In genomic region chr2:5694016-5694690, GRCh38 we compare ENCODE assay signal across 10 cellular contexts. TPM values are rescaled to one million over a fixed set of nuclear protein-coding genes. Genes with fewer than 3 reads are reported as not detected.
DNase-seq lines count a peak whose midpoint lies in the region; ATAC-seq and TF ChIP-seq lines count a peak whose summit lies in the region.
"Had no signal": no experiment of that assay in that cellular context is flagged by ENCODE, and none has a peak within 500 bp of the region (broad histone marks: within the 10 kb centered on the region; RNA-seq: fewer than 3 reads in every experiment).

No MANE protein-coding gene starts in this region.

- peaks cover 9% of the 10 kb centered on the region for H3K36me3 Mint-ChIP-seq in activated T-helper 1 cell treated with anti-CD3 and anti-CD28 coated beads, Interleukin-12 subunit alpha, Interleukin-12 subunit beta, Interleukin-2, Interleukin-4 antibody, amounts not matched to agents 30 ng/mL and 10 ng/mL and 1 ng/mL, durations not matched to agents 14 hours and 24 hours and 36 hours (ENCODE audit: low read depth)
- peaks cover 9% of the 10 kb centered on the region for H3K36me3 Mint-ChIP-seq in memory B cell

- DNase-seq in BE2C (no peak), memory B cell (ENCODE audit: low spot score in 2 of 2) (no peak), AG20443 (ENCODE audit: low spot score) (no peak), COLO829 (ENCODE audit: low spot score) (no peak)
- no peak for DNase-seq in activated T-helper 1 cell treated with anti-CD3 and anti-CD28 coated beads, Interleukin-12 subunit alpha, Interleukin-12 subunit beta, Interleukin-2, Interleukin-4 antibody, amounts not matched to agents 30 ng/mL and 10 ng/mL and 1 ng/mL, durations not matched to agents 14 hours and 24 hours and 36 hours (ENCODE audit: low spot score)
- no peak for DNase-seq in activated CD4-positive, CD25-positive, alpha-beta regulatory T cell (lab: John Stamatoyannopoulos, UW)

- H3K9me3 ChIP-seq in BE2C (no peaks in the 10 kb centered on the region), HUES6 (ENCODE audit: control insufficient read depth, insufficient read depth, low read depth, low read length) (no peaks in the 10 kb centered on the region)

- H3K36me3 ChIP-seq in BE2C (no peaks in the 10 kb centered on the region), HUES6 (ENCODE audit: control insufficient read depth, insufficient read depth, low read length) (no peaks in the 10 kb centered on the region)

- no peak for TF ChIP-seq CTCF in BE2C (IDR thresholded peaks at IDR 0.05; ENCODE audit: low read depth, low read length)

- no peak overlapping the region for H3K4me3 Mint-ChIP-seq in activated T-helper 1 cell treated with anti-CD3 and anti-CD28 coated beads, Interleukin-12 subunit alpha, Interleukin-12 subunit beta, Interleukin-2, Interleukin-4 antibody, amounts not matched to agents 30 ng/mL and 10 ng/mL and 1 ng/mL, durations not matched to agents 14 hours and 24 hours and 36 hours
- peak overlapping the region; percentile 61 for H3K4me3 Mint-ChIP-seq in memory B cell

- intact Hi-C loops in activated T-helper 1 cell treated with anti-CD3 and anti-CD28 coated beads, Interleukin-12 subunit alpha, Interleukin-12 subunit beta, Interleukin-2, Interleukin-4 antibody, amounts not matched to agents 30 ng/mL and 10 ng/mL and 1 ng/mL, durations not matched to agents 14 hours and 24 hours and 36 hours (cut with micrococcal nuclease), result no loop called here

- peak overlapping the region; percentile 85 for H3K9ac ChIP-seq in HUES6 (ENCODE audit: low read length)
- H3K9ac ChIP-seq: parathyroid adenoma had no signal

- H3K27me3 Mint-ChIP-seq in activated T-helper 1 cell treated with anti-CD3 and anti-CD28 coated beads, Interleukin-12 subunit alpha, Interleukin-12 subunit beta, Interleukin-2, Interleukin-4 antibody, amounts not matched to agents 30 ng/mL and 10 ng/mL and 1 ng/mL, durations not matched to agents 14 hours and 24 hours and 36 hours (ENCODE audit: insufficient read depth), result peaks cover 51% of the 10 kb centered on the region
- H3K27me3 Mint-ChIP-seq in memory B cell, result peaks cover 15% of the 10 kb centered on the region

- peak overlapping the region; percentile 76 for H3K27ac Mint-ChIP-seq in activated T-helper 1 cell treated with anti-CD3 and anti-CD28 coated beads, Interleukin-12 subunit alpha, Interleukin-12 subunit beta, Interleukin-2, Interleukin-4 antibody, amounts not matched to agents 30 ng/mL and 10 ng/mL and 1 ng/mL, durations not matched to agents 14 hours and 24 hours and 36 hours
- peak overlapping the region; percentile 32 for H3K27ac Mint-ChIP-seq in memory B cell

- H3K9me3 Mint-ChIP-seq in activated T-helper 1 cell treated with anti-CD3 and anti-CD28 coated beads, Interleukin-12 subunit alpha, Interleukin-12 subunit beta, Interleukin-2, Interleukin-4 antibody, amounts not matched to agents 30 ng/mL and 10 ng/mL and 1 ng/mL, durations not matched to agents 14 hours and 24 hours and 36 hours, result peaks cover 7% of the 10 kb centered on the region
- peaks cover 4% of the 10 kb centered on the region for H3K9me3 Mint-ChIP-seq in memory B cell

- ATAC-seq in memory B cell (ENCODE audit: low read depth) (no peak), GM19463 (IDR thresholded peaks at IDR 0.05; ENCODE audit: unreplicated experiment) (no peak)
- ATAC-seq: Panc1 had no signal

- H3K4me3 ChIP-seq in BE2C (ENCODE audit: low read depth, low read length) (peak overlapping the region; percentile 33), HUES6 (ENCODE audit: low read depth, low read length) (peak overlapping the region; percentile 91)

- H3K27me3 ChIP-seq in BE2C, result peaks cover 81% of the 10 kb centered on the region
- H3K27me3 ChIP-seq in HUES6 (ENCODE audit: control insufficient read depth, insufficient read depth, low read length), result peaks cover 18% of the 10 kb centered on the region

- no peaks in the 10 kb centered on the region for H3K4me1 Mint-ChIP-seq in activated T-helper 1 cell treated with anti-CD3 and anti-CD28 coated beads, Interleukin-12 subunit alpha, Interleukin-12 subunit beta, Interleukin-2, Interleukin-4 antibody, amounts not matched to agents 30 ng/mL and 10 ng/mL and 1 ng/mL, durations not matched to agents 14 hours and 24 hours and 36 hours (ENCODE audit: low read depth)
- H3K4me1 Mint-ChIP-seq in memory B cell, result peaks cover 8% of the 10 kb centered on the region

- H3K27ac ChIP-seq in HUES6 (ENCODE audit: low read depth, low read length), result no peak overlapping the region
- H3K27ac ChIP-seq: parathyroid adenoma had no signal

- H3K4me1 ChIP-seq in BE2C (no peaks in the 10 kb centered on the region), HUES6 (ENCODE audit: control insufficient read depth, insufficient read depth, low read length) (peaks cover 24% of the 10 kb centered on the region)
- H3K4me1 ChIP-seq: parathyroid adenoma had no signal

RNA-seq across cellular contexts. Expression of gene SOX11, which starts 2.0 kb away (rescaled TPM):
- 11.6 TPM for polyA plus RNA-seq in BE2C (2012; ENCODE audit: insufficient read depth, insufficient read length, low read depth)
- total RNA-seq in activated T-helper 1 cell treated with anti-CD3 and anti-CD28 coated beads, Interleukin-12 subunit alpha, Interleukin-12 subunit beta, Interleukin-2, Interleukin-4 antibody, amounts not matched to agents 30 ng/mL and 10 ng/mL and 1 ng/mL, durations not matched to agents 14 hours and 24 hours and 36 hours, result not detected in 2 replicates
